20 cellular contexts compared by ENCODE assay signal in genomic region chr20:23666189-23666588, GRCh38. TPM values are rescaled to one million over a fixed set of nuclear protein-coding genes. Genes with fewer than 3 reads are reported as not detected.
A peak's percentile ranks its signal among the peaks of the same experiment; 100 is the strongest.
DNase-seq lines count a peak whose midpoint lies in the region; TF ChIP-seq lines count a peak whose summit lies in the region.
"Had no signal": no experiment of that assay in that cellular context is flagged by ENCODE, and none has a peak within 500 bp of the region (broad histone marks: within the 10 kb centered on the region; RNA-seq: fewer than 3 reads in every experiment).

No MANE protein-coding gene starts in this region.

- no peak overlapping the region for H4K5ac ChIP-seq in H9 (ENCODE audit: insufficient read length, low read depth, low read length)

- no peaks in the 10 kb centered on the region for H3K36me3 ChIP-seq in right atrium auricular region
- H3K36me3 ChIP-seq: HAP-1, tibial artery had no signal

- H3T11ph ChIP-seq in H9 (ENCODE audit: low read length) = no peak overlapping the region

- H4K20me1 ChIP-seq in H9 (ENCODE audit: control insufficient read depth, insufficient read depth, insufficient read length) = no peaks in the 10 kb centered on the region

- no CpG with 5 or more reads among the region's 4 CpGs for WGBS in H9 (ENCODE audit: extremely low coverage, insufficient read length, low lambda C conversion rate)

- H3K23ac ChIP-seq in H9 (ENCODE audit: insufficient read length, low read depth, low read length) = no peak overlapping the region

- H3K27me3 ChIP-seq in H9 (ENCODE audit: insufficient read depth, low read length) (no peaks in the 10 kb centered on the region), right atrium auricular region (no peaks in the 10 kb centered on the region)

- no peaks in the 10 kb centered on the region for H3K36me3 Mint-ChIP-seq in H9 (ENCODE audit: insufficient read depth in 1 of 3, low read depth in 3 of 3)
- H3K36me3 Mint-ChIP-seq in progenitor cell of endocrine pancreas (ENCODE audit: insufficient read depth) = no peaks in the 10 kb centered on the region

- no peak overlapping the region for H2BK5ac ChIP-seq in H9 (ENCODE audit: insufficient read length, low read length)

- H3K27ac Mint-ChIP-seq in H9 (no peak overlapping the region), progenitor cell of endocrine pancreas (no peak overlapping the region)
- H3K27ac Mint-ChIP-seq: activated CD8-positive, alpha-beta T cell treated with anti-CD3 and anti-CD28 coated beads, Interleukin-2, amount 10 ng/mL, durations not matched to agents 7 days and 5 days; nephron had no signal

- H3K18ac ChIP-seq in H9 (ENCODE audit: insufficient read length, low read depth, low read length) = no peak overlapping the region

- H4K8ac ChIP-seq in H9 (replicated peaks; ENCODE audit: insufficient read length, low read depth, low read length) = no peak overlapping the region

- no peak overlapping the region for H3K4me3 ChIP-seq in right atrium auricular region
- H3K4me3 ChIP-seq: HAP-1, tibial artery had no signal

- DNase-seq in Ammon's horn (ENCODE audit: low spot score) (peak; percentile 29), H9 (no peak), amniotic epithelial cell (ENCODE audit: low read depth) (peak; percentile 40), right atrium auricular region (ENCODE audit: low spot score) (peak; percentile 49), HUDEP-2 (lab: John Stamatoyannopoulos, UW; ENCODE audit: unreplicated experiment in 76 of 76) (no peak), progenitor cell of endocrine pancreas (ENCODE audit: low spot score, unreplicated experiment) (no peak), DMS153 treated with DMSO at 0.1 percent for 48 hours (lab: John Stamatoyannopoulos, UW; ENCODE audit: unreplicated experiment) (no peak), middle frontal gyrus (ENCODE audit: extremely low spot score, low spot score) (no peak)
- DNase-seq: activated naive CD4-positive, alpha-beta T cell treated with Interleukin-2 at 50 U/mL for 16 hours; DMS53; kidney glomerular epithelial cell; NCI-H2029 treated with DMSO at 0.1 percent for 48 hours; NK-92 treated with Interleukin-12 subunit alpha and Interleukin-12 subunit beta, amount 100 ng/mL, for 24 hours; T-helper 2 cell; tibial artery had no signal

- no peak overlapping the region for H2BK12ac ChIP-seq in H9 (ENCODE audit: insufficient read length, low read depth, low read length)

- no peaks in the 10 kb centered on the region for H3K23me2 ChIP-seq in H9 (ENCODE audit: insufficient read length, low read depth, low read length, poor library complexity, severe bottlenecking)

- H3K27me3 Mint-ChIP-seq in H9 (ENCODE audit: low read depth) = no peaks in the 10 kb centered on the region
- no peaks in the 10 kb centered on the region for H3K27me3 Mint-ChIP-seq in progenitor cell of endocrine pancreas
- H3K27me3 Mint-ChIP-seq: central memory CD8-positive, alpha-beta T cell had no signal

- H2AFZ ChIP-seq in H9 (ENCODE audit: low read length) = no peak overlapping the region

- H2AK5ac ChIP-seq in H9 (ENCODE audit: insufficient read length, low read length) = no peak overlapping the region

- no peak overlapping the region for H3K14ac ChIP-seq in H9 (ENCODE audit: insufficient read depth, low read length)

- H2BK15ac ChIP-seq in H9 (ENCODE audit: low read depth, low read length) = no peak overlapping the region

- H2BK20ac ChIP-seq in H9 (ENCODE audit: low read depth, low read length, poor library complexity, severe bottlenecking) = no peak overlapping the region

- no peaks in the 10 kb centered on the region for H3K79me2 ChIP-seq in H9 (ENCODE audit: insufficient read depth, low read length)

- TF ChIP-seq CTCF in H9 (conservative IDR thresholded peaks at IDR 0.05) (peak; percentile 43; the same call in 2 of the 3 replicates), right atrium auricular region (IDR thresholded peaks at IDR 0.05) (peak in 1 of 2 donors; percentile 11), progenitor cell of endocrine pancreas (IDR thresholded peaks at IDR 0.05; ENCODE audit: unreplicated experiment) (no peak)

- no peaks in the 10 kb centered on the region for H3K4me1 Mint-ChIP-seq in H9
- peaks cover 5% of the 10 kb centered on the region for H3K4me1 Mint-ChIP-seq in progenitor cell of endocrine pancreas (ENCODE audit: low read depth)
- H3K4me1 Mint-ChIP-seq: central memory CD8-positive, alpha-beta T cell; nephron had no signal

- H3K9ac ChIP-seq in H9 (ENCODE audit: extremely low read depth, insufficient read length, low read length) = no peak overlapping the region

- no peaks in the 10 kb centered on the region for H3K79me1 ChIP-seq in H9 (ENCODE audit: insufficient read depth, low read depth, low read length, poor library complexity, severe bottlenecking)

- no peaks in the 10 kb centered on the region for H3K4me1 ChIP-seq in H9 (ENCODE audit: insufficient read depth, low read length)
- H3K4me1 ChIP-seq in right atrium auricular region = no peaks in the 10 kb centered on the region
- H3K4me1 ChIP-seq: HAP-1, tibial artery had no signal

- no peak overlapping the region for H3K4me3 Mint-ChIP-seq in H9
- no peak overlapping the region for H3K4me3 Mint-ChIP-seq in progenitor cell of endocrine pancreas (ENCODE audit: low read depth)
- H3K4me3 Mint-ChIP-seq: activated CD8-positive, alpha-beta T cell treated with anti-CD3 and anti-CD28 coated beads, Interleukin-2, amount 10 ng/mL, durations not matched to agents 7 days and 5 days; central memory CD8-positive, alpha-beta T cell; nephron had no signal

- H3K9me3 ChIP-seq in H9 (ENCODE audit: control insufficient read depth, low read depth, low read length) (no peaks in the 10 kb centered on the region), right atrium auricular region (no peaks in the 10 kb centered on the region)
- H3K9me3 ChIP-seq: HAP-1, tibial artery had no signal

- H3K27ac ChIP-seq in H9 (ENCODE audit: insufficient read length, low read depth, low read length) (no peak overlapping the region), right atrium auricular region (no peak overlapping the region)
- H3K27ac ChIP-seq: tibial artery had no signal

- H4K91ac ChIP-seq in H9 (ENCODE audit: insufficient read length, low read depth, low read length) = no peak overlapping the region

- no peak overlapping the region for H2BK120ac ChIP-seq in H9 (ENCODE audit: low read depth, low read length, poor library complexity, severe bottlenecking)

- H3K56ac ChIP-seq in H9 (ENCODE audit: insufficient read length, low read depth, low read length) = no peak overlapping the region

- H3K9me3 Mint-ChIP-seq in H9 (no peaks in the 10 kb centered on the region), progenitor cell of endocrine pancreas (ENCODE audit: low read depth) (no peaks in the 10 kb centered on the region)
- H3K9me3 Mint-ChIP-seq: central memory CD8-positive, alpha-beta T cell; nephron had no signal

- H3K4ac ChIP-seq in H9 (ENCODE audit: low read depth, low read length) = no peak overlapping the region

- no peak overlapping the region for H3K4me2 ChIP-seq in H9 (ENCODE audit: insufficient read depth, insufficient read length, low read length)

RNA-seq across cellular contexts. Expression of gene CST4, which starts 22.6 kb away (rescaled TPM):
- not detected in 2 replicates for total RNA-seq in H9 (2021)
- total RNA-seq in right atrium auricular region = not detected
- total RNA-seq in progenitor cell of endocrine pancreas = not detected in 2 replicates
- total RNA-seq: activated CD8-positive, alpha-beta T cell treated with anti-CD3 and anti-CD28 coated beads, Interleukin-2, amount 10 ng/mL, durations not matched to agents 7 days and 5 days; esophagus mucosa had no signal

RNA-seq across cellular contexts. Expression of gene CST3, which starts 28.4 kb away (rescaled TPM):
- total RNA-seq in H9 (2021) = 77.2 and 81.9 TPM in 2 replicates
- total RNA-seq in right atrium auricular region = 100 to 1,000 TPM; 884 to 914 TPM
- total RNA-seq in progenitor cell of endocrine pancreas = 247 and 257 TPM in 2 replicates

Comparison
In these comparisons a context has a peak if more than half of its experiments do, and no peak if none do; other contexts are left out.
1. DNase-seq: peak in Ammon's horn (single experiment), amniotic epithelial cell (single experiment) and right atrium auricular region (single experiment); none in H9 (single experiment), HUDEP-2 (0 of 76), progenitor cell of endocrine pancreas (single experiment), DMS153 treated with DMSO at 0.1 percent for 48 hours (single experiment) and middle frontal gyrus (single experiment).